Comparison of ENCODE assay signal across 11 cellular contexts in the genomic region with DNA sequence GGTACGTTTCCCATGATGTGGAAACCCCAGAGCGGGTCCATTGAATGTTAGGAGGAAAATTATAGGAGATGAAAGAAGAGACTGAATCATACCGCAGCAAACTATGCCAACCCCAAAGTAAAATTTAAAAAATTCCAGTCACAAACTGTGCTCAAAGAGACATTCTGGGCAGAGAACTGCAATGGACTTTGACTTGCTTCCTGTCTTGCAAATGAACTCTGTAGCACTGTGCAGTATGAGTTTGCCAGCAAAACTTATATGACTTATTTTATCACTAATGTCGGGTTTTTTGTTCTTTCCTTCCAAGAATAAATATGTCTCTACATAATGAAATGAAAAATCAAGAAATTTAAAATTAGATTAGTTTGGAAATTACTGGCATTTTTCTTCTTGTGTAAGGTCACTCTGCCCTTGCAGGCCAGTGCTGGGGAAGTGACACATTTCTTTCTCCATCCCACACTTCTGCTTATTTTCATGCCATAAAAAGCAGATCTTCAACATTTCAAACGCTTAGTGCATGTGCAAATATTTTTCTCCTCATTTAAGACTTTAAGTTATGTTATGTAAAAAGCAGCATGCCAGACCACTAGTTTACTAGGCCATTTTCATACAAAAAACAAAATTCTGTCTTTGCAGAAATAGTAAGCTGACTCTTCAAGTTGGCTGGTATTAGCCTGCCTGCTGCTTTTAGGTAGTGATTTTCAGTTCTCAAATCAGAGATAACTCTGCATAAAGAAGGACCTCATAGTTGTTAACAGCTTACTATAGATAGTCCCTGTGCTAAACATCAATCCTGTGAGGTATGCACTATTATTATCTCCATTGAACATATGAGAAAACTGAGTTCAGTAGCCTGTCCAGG. TPM values are rescaled to one million over a fixed set of nuclear protein-coding genes. Genes with fewer than 3 reads are reported as not detected.
DNase-seq lines count a peak whose midpoint lies in the region; ATAC-seq and TF ChIP-seq lines count a peak whose summit lies in the region.
"Had no signal": no experiment of that assay in that cellular context is flagged by ENCODE, and none has a peak within 500 bp of the region (broad histone marks: within the 10 kb centered on the region; RNA-seq: fewer than 3 reads in every experiment).

No MANE protein-coding gene starts in this region.

- no peaks in the 10 kb centered on the region for H3K4me1 Mint-ChIP-seq in neural progenitor cell
- peaks cover 0 to 4% (median 2%) of the 10 kb centered on the region in 4 donors for H3K4me1 Mint-ChIP-seq in CD4-positive, alpha-beta memory T cell

- H3K4me3 ChIP-seq in neural progenitor cell: no peak overlapping the region
- H3K4me3 ChIP-seq in testis: no peak overlapping the region
- no peak overlapping the region for H3K4me3 ChIP-seq in CD4-positive, alpha-beta memory T cell (ENCODE audit: low read length in 2 of 2)
- H3K4me3 ChIP-seq: esophagus squamous epithelium, sigmoid colon had no signal

- H3F3A ChIP-seq in neural progenitor cell (ENCODE audit: low read depth): no peaks in the 10 kb centered on the region

- H3K27me3 ChIP-seq in neural progenitor cell (no peaks in the 10 kb centered on the region), testis (no peaks in the 10 kb centered on the region)
- H3K27me3 ChIP-seq in CD4-positive, alpha-beta memory T cell (ENCODE audit: insufficient read depth, low read length): no peaks in the 10 kb centered on the region
- H3K27me3 ChIP-seq: esophagus squamous epithelium, sigmoid colon had no signal

- CTCF ChIA-PET in CD4-positive, alpha-beta memory T cell (lab: Charles Lee; ENCODE audit: partially characterized antibody): no interaction called here

- POLR2A ChIA-PET in CD4-positive, alpha-beta memory T cell (lab: Charles Lee; ENCODE audit: partially characterized antibody): no interaction called here

- no peaks in the 10 kb centered on the region for H3K4me1 ChIP-seq in neural progenitor cell
- H3K4me1 ChIP-seq in testis: peaks cover 8% of the 10 kb centered on the region
- H3K4me1 ChIP-seq in CD4-positive, alpha-beta memory T cell (ENCODE audit: insufficient read depth, low read length): peaks cover 4% of the 10 kb centered on the region
- H3K4me1 ChIP-seq: esophagus squamous epithelium, sigmoid colon had no signal

- intact Hi-C loops in testis (cut with DNase I; ENCODE audit: low total_unique reads): no loop called here
- intact Hi-C loops in CD4-positive, alpha-beta memory T cell (cut with micrococcal nuclease): no loop called here

- H3K79me2 ChIP-seq in neural progenitor cell (ENCODE audit: low read depth): no peaks in the 10 kb centered on the region

- H3K27ac ChIP-seq in neural progenitor cell (no peak overlapping the region), testis (no peak overlapping the region)
- H3K27ac ChIP-seq in CD4-positive, alpha-beta memory T cell (ENCODE audit: low read depth, low read length): no peak overlapping the region
- H3K27ac ChIP-seq: esophagus squamous epithelium, sigmoid colon had no signal

- H3K36me3 ChIP-seq in neural progenitor cell (no peaks in the 10 kb centered on the region), testis (ENCODE audit: low read depth, missing control alignments) (no peaks in the 10 kb centered on the region)
- no peaks in the 10 kb centered on the region for H3K36me3 ChIP-seq in CD4-positive, alpha-beta memory T cell (ENCODE audit: insufficient read depth, low read length)
- H3K36me3 ChIP-seq: esophagus squamous epithelium, sigmoid colon had no signal

- H3K27ac Mint-ChIP-seq in neural progenitor cell: no peak overlapping the region
- H3K27ac Mint-ChIP-seq in CD4-positive, alpha-beta memory T cell: no peak overlapping the region

- H3K9ac ChIP-seq in neural progenitor cell: no peak overlapping the region

- H3K9me3 ChIP-seq in neural progenitor cell (ENCODE audit: low read depth): no peaks in the 10 kb centered on the region
- no peaks in the 10 kb centered on the region for H3K9me3 ChIP-seq in testis
- no peaks in the 10 kb centered on the region for H3K9me3 ChIP-seq in CD4-positive, alpha-beta memory T cell (ENCODE audit: control insufficient read depth in 1 of 2, low read length in 2 of 2)
- H3K9me3 ChIP-seq: esophagus squamous epithelium, sigmoid colon had no signal

- no peak for TF ChIP-seq POLR2A in testis (IDR thresholded peaks at IDR 0.05)

- DNase-seq in SKM-1 treated with dmso at 0.1 percent for 144 hours (lab: John Stamatoyannopoulos, UW; ENCODE audit: unreplicated experiment) (peak; percentile 82), neural progenitor cell (ENCODE audit: low spot score) (no peak), T-helper 9 cell (no peak), testis (no peak), NCI-H1417 (lab: John Stamatoyannopoulos, UW) (no peak)
- DNase-seq in CD4-positive, alpha-beta memory T cell: no peak
- DNase-seq: esophagus squamous epithelium, NCI-H187 treated with DMSO at 0.1 percent for 48 hours, sigmoid colon had no signal

- no peak overlapping the region for H3K4me3 Mint-ChIP-seq in neural progenitor cell
- H3K4me3 Mint-ChIP-seq in CD4-positive, alpha-beta memory T cell: no peak overlapping the region

- H4K20me1 ChIP-seq in neural progenitor cell (ENCODE audit: low read depth): no peaks in the 10 kb centered on the region

- H3K36me3 Mint-ChIP-seq in neural progenitor cell: no peaks in the 10 kb centered on the region
- no peaks in the 10 kb centered on the region for H3K36me3 Mint-ChIP-seq in CD4-positive, alpha-beta memory T cell

- peak overlapping the region; percentile 35 for H2AFZ ChIP-seq in neural progenitor cell (replicated peaks)

- TF ChIP-seq CTCF in neural progenitor cell (IDR thresholded peaks at IDR 0.05): no peak
- no peak for TF ChIP-seq CTCF in testis (IDR thresholded peaks at IDR 0.05)

- H3K27me3 Mint-ChIP-seq in neural progenitor cell (ENCODE audit: insufficient read depth, low read depth): peaks cover 6% of the 10 kb centered on the region
- peaks cover 2 to 5% of the 10 kb centered on the region in 2 donors for H3K27me3 Mint-ChIP-seq in CD4-positive, alpha-beta memory T cell

- peaks cover 8% of the 10 kb centered on the region for H3K9me3 Mint-ChIP-seq in neural progenitor cell
- H3K9me3 Mint-ChIP-seq in CD4-positive, alpha-beta memory T cell: peaks cover 0 to 5% (median 0%) of the 10 kb centered on the region in 8 donors

- ATAC-seq in GM18511 (IDR thresholded peaks at IDR 0.05; ENCODE audit: unreplicated experiment) (peak; percentile 75), HG02884 (IDR thresholded peaks at IDR 0.05; ENCODE audit: unreplicated experiment) (peak; percentile 59)

- no peak overlapping the region for H3K4me2 ChIP-seq in neural progenitor cell

- 53 to 59% methylated on average over 5 of the region's 5 CpGs for WGBS in testis, 2 donors

RNA-seq across cellular contexts. Expression of a gene that starts 32.2 kb away (rescaled TPM):
- total RNA-seq in neural progenitor cell (ENCODE audit: low replicate concordance) (114 and 142 TPM in 2 replicates), testis (100 to 1,000 TPM in 1 of 2 donors, 10 to 100 TPM in 1; 85.0 to 108 TPM)
- 204 TPM for polyA plus RNA-seq in testis (ENCODE audit: insufficient read depth, low read depth, low replicate concordance)
- 100 to 1,000 TPM; 132 to 138 TPM for total RNA-seq in CD4-positive, alpha-beta memory T cell
- polyA plus RNA-seq in CD4-positive, alpha-beta memory T cell: 100 to 1,000 TPM; 136 to 158 TPM
